ENCODE assay signal across 1 cellular context in genomic region chr11:72778535-72779494, GRCh38.
TF ChIP-seq lines count a peak whose summit lies in the region.

No MANE protein-coding gene starts in this region.

TF ChIP-seq in HepG2, 621 proteins besides CTCF, POLR2A, EP300 and RAD21 (continues in another document):
- TF ChIP-seq ZNF260 (CRISPR knock-in tag; IDR thresholded peaks at IDR 0.05; ENCODE audit: borderline replicate concordance, low read depth) = no peak
- TF ChIP-seq DPF2 (CRISPR knock-in tag; IDR thresholded peaks at IDR 0.05; ENCODE audit: borderline replicate concordance, low read depth) = no peak
- no peak for TF ChIP-seq ZNF780A (CRISPR knock-in tag; IDR thresholded peaks at IDR 0.05)
- TF ChIP-seq ZBTB21 (CRISPR knock-in tag; IDR thresholded peaks at IDR 0.05) = no peak
- no peak for TF ChIP-seq RORA (CRISPR knock-in tag; IDR thresholded peaks at IDR 0.05)
- TF ChIP-seq ZNF891 (CRISPR knock-in tag; IDR thresholded peaks at IDR 0.05) = 0 out of 2 replicates have a peak, but pooled peaks have one; percentile 25
- TF ChIP-seq ZNF746 (CRISPR knock-in tag; IDR thresholded peaks at IDR 0.05) = peak; percentile 70; the same call in 1 of the 2 replicates
- peak in 1 of 2 experiments; percentile 30; a peak in 1 of 4 replicates for TF ChIP-seq NR2F1 (CRISPR knock-in tag; IDR thresholded peaks at IDR 0.05)
- TF ChIP-seq SIX1 (CRISPR knock-in tag; IDR thresholded peaks at IDR 0.05; ENCODE audit: borderline replicate concordance) = peak; percentile 59; the same call in 1 of the 2 replicates
- 0 out of 2 replicates have a peak, but pooled peaks have one; percentile 16 for TF ChIP-seq IKZF5 (CRISPR knock-in tag; IDR thresholded peaks at IDR 0.05)
- no peak for TF ChIP-seq CEBPG (CRISPR knock-in tag; IDR thresholded peaks at IDR 0.05)
- TF ChIP-seq ZNF530 (CRISPR knock-in tag; IDR thresholded peaks at IDR 0.05; ENCODE audit: low read depth) = no peak
- TF ChIP-seq NONO (IDR thresholded peaks at IDR 0.05) = no peak
- peak; percentile 74 for TF ChIP-seq NONO (CRISPR knock-in tag; conservative IDR thresholded peaks at IDR 0.05)
- TF ChIP-seq ZNF770 (CRISPR knock-in tag; IDR thresholded peaks at IDR 0.05) = no peak
- TF ChIP-seq NFE2L1 (CRISPR knock-in tag; IDR thresholded peaks at IDR 0.05; ENCODE audit: borderline replicate concordance) = no peak
- 0 out of 2 replicates have a peak, but pooled peaks have one; percentile 42 for TF ChIP-seq MEF2D (CRISPR knock-in tag; IDR thresholded peaks at IDR 0.05)
- TF ChIP-seq HOXA7 (CRISPR knock-in tag; IDR thresholded peaks at IDR 0.05) = no peak
- TF ChIP-seq ZNF44 (CRISPR knock-in tag; IDR thresholded peaks at IDR 0.05) = no peak
- TF ChIP-seq ZNF3 (CRISPR knock-in tag; IDR thresholded peaks at IDR 0.05) = no peak
- TF ChIP-seq KDM3A (CRISPR knock-in tag; IDR thresholded peaks at IDR 0.05; ENCODE audit: low read depth) = 0 out of 2 replicates have a peak, but pooled peaks have one; percentile 15
- TF ChIP-seq ZNF337 (CRISPR knock-in tag; IDR thresholded peaks at IDR 0.05; ENCODE audit: borderline replicate concordance, low read depth) = no peak
- TF ChIP-seq IKZF4 (CRISPR knock-in tag; IDR thresholded peaks at IDR 0.05; ENCODE audit: borderline replicate concordance, low read depth, not compliant biosample characterization) = no peak
- peak; percentile 99 for TF ChIP-seq ZNF768 (CRISPR knock-in tag; IDR thresholded peaks at IDR 0.05)
- TF ChIP-seq ZNF878 (CRISPR knock-in tag; IDR thresholded peaks at IDR 0.05) = peak; percentile 63; the same call in 1 of the 2 replicates
- TF ChIP-seq ZNF318 (CRISPR knock-in tag; IDR thresholded peaks at IDR 0.05) = no peak
- no peak for TF ChIP-seq ZNF101 (CRISPR knock-in tag; IDR thresholded peaks at IDR 0.05; ENCODE audit: borderline replicate concordance, low read depth)
- TF ChIP-seq TBP (CRISPR knock-in tag; IDR thresholded peaks at IDR 0.05) = no peak
- TF ChIP-seq SRY (CRISPR knock-in tag; IDR thresholded peaks at IDR 0.05) = no peak
- TF ChIP-seq ZNF143 (CRISPR knock-in tag; IDR thresholded peaks at IDR 0.05) = no peak
- TF ChIP-seq BHLHE40 (IDR thresholded peaks at IDR 0.05; ENCODE audit: low read length) = no peak
- no peak for TF ChIP-seq ZNF496 (CRISPR knock-in tag; IDR thresholded peaks at IDR 0.05; ENCODE audit: insufficient replicate concordance)
- TF ChIP-seq CBFB (CRISPR knock-in tag; IDR thresholded peaks at IDR 0.05) = no peak
- TF ChIP-seq DMTF1 (CRISPR knock-in tag; IDR thresholded peaks at IDR 0.05) = no peak; the same call in 1 of the 2 replicates
- no peak for TF ChIP-seq DNMT3B (CRISPR knock-in tag; conservative IDR thresholded peaks at IDR 0.05)
- no peak for TF ChIP-seq ZNF879 (CRISPR knock-in tag; IDR thresholded peaks at IDR 0.05)
- no peak for TF ChIP-seq ZNF605 (CRISPR knock-in tag; IDR thresholded peaks at IDR 0.05)
- TF ChIP-seq ZBTB2 (CRISPR knock-in tag; IDR thresholded peaks at IDR 0.05; ENCODE audit: low read depth) = no peak
- TF ChIP-seq TEAD3 (CRISPR knock-in tag; optimal IDR thresholded peaks at IDR 0.05; ENCODE audit: borderline replicate concordance) = peak; percentile 71
- no peak for TF ChIP-seq DNMT1 (CRISPR knock-in tag; IDR thresholded peaks at IDR 0.05)
- TF ChIP-seq TCF7L2 (IDR thresholded peaks at IDR 0.05; ENCODE audit: low read depth, low read length) = no peak
- peak; percentile 42 for TF ChIP-seq DMAP1 (CRISPR knock-in tag; IDR thresholded peaks at IDR 0.05)
- peak; percentile 49; the same call in 1 of the 2 replicates for TF ChIP-seq NCOA2 (CRISPR knock-in tag; IDR thresholded peaks at IDR 0.05)
- no peak for TF ChIP-seq SMAD1 (CRISPR knock-in tag; IDR thresholded peaks at IDR 0.05; ENCODE audit: borderline replicate concordance, low read depth)
- peak; percentile 47; the same call in 1 of the 2 replicates for TF ChIP-seq RFXAP (CRISPR knock-in tag; IDR thresholded peaks at IDR 0.05; ENCODE audit: borderline replicate concordance)
- TF ChIP-seq KLF12 (CRISPR knock-in tag; IDR thresholded peaks at IDR 0.05; ENCODE audit: borderline replicate concordance) = no peak; the same call in 1 of the 2 replicates
- TF ChIP-seq ARID4A (CRISPR knock-in tag; IDR thresholded peaks at IDR 0.05; ENCODE audit: borderline replicate concordance) = peak; percentile 46; the same call in 1 of the 2 replicates
- 0 out of 2 replicates have a peak, but pooled peaks have one; percentile 3 for TF ChIP-seq NRL (CRISPR knock-in tag; IDR thresholded peaks at IDR 0.05; ENCODE audit: borderline replicate concordance)
- no peak for TF ChIP-seq CEBPB (IDR thresholded peaks at IDR 0.05; ENCODE audit: borderline replicate concordance, low read depth, low read length)
- no peak for TF ChIP-seq SOX6 (IDR thresholded peaks at IDR 0.05)
- peak; percentile 71 for TF ChIP-seq SOX6 (CRISPR knock-in tag; IDR thresholded peaks at IDR 0.05)
